ENCODE assay signal across 22 cellular contexts in the genomic region with DNA sequence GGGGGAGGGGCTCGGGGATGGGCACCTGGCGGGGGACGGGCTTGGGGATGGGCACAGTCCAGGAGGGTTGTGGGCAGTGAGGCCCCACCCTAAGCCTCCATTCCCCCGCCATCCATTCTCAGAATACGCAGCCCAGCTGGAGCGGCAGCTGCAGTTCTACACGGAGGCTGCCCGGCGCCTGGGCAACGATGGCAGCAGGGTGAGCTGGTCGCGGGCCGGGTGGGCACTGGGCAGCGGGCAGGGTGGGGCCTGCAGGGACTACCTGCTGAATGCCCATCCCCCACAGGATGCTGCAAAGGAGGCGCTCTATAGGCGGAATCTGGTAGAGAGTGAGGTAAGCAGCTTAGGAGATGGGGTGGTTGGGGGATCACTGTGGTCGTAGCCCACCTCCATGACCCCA. TPM values are rescaled to one million over a fixed set of nuclear protein-coding genes. Genes with fewer than 3 reads are reported as not detected.
"Had no signal": no experiment of that assay in that cellular context is flagged by ENCODE, and none has a peak within 500 bp of the region (broad histone marks: within the 10 kb centered on the region; RNA-seq: fewer than 3 reads in every experiment).

No MANE protein-coding gene starts in this region.

- DNase-seq: erythroblast; foreskin keratinocyte; kidney; left colon; left ventricle myocardium superior; mesenchymal stem cell; midbrain; occipital lobe; right cardiac atrium; small intestine; stimulated activated CD4-positive, alpha-beta T cell treated with anti-CD3 and anti-CD28 coated beads, Interleukin-12 subunit alpha, Interleukin-12 subunit beta, amount 100 ng/mL, for 4 hours; stimulated activated naive CD4-positive, alpha-beta T cell; stomach; substantia nigra; transverse colon had no signal

- H2AFZ ChIP-seq: neural progenitor cell had no signal

- H3K4me3 ChIP-seq: lung, neural progenitor cell, pancreas, stomach, thoracic aorta, transverse colon had no signal

- H3K27ac ChIP-seq: foreskin keratinocyte, neural progenitor cell, pancreas, stomach, thoracic aorta, transverse colon had no signal

- ATAC-seq: foreskin keratinocyte; left colon; left ventricle myocardium superior; natural killer cell treated with Interleukin-12 subunit alpha and Interleukin-12 subunit beta and Interleukin-15 and Interleukin-18, amount 100 ng/mL, for 72 hours; pancreas; right cardiac atrium had no signal

- H3K9me3 ChIP-seq: pancreas, stomach, thoracic aorta, transverse colon had no signal

- H3K36me3 ChIP-seq: neural progenitor cell had no signal

- H3K4me2 ChIP-seq: neural progenitor cell had no signal

- FAIRE-seq: kidney, pancreas, small intestine had no signal

- H3K4me1 ChIP-seq: foreskin keratinocyte, neural progenitor cell, pancreas, stomach, transverse colon had no signal

- H3K9ac ChIP-seq: neural progenitor cell had no signal

- H3K27me3 ChIP-seq: foreskin keratinocyte, neural progenitor cell, pancreas, transverse colon had no signal

RNA-seq across cellular contexts. Expression of gene PODNL1, which starts 8.3 kb away (rescaled TPM):
- total RNA-seq: occipital lobe, progenitor cell of endocrine pancreas, stomach had no signal

RNA-seq across cellular contexts. Expression of gene NANOS3, which starts 53.0 kb away (rescaled TPM):
- total RNA-seq: stomach, thoracic aorta, transverse colon, ureter had no signal
